ENCODE assay signal across 12 cellular contexts in the genomic region with DNA sequence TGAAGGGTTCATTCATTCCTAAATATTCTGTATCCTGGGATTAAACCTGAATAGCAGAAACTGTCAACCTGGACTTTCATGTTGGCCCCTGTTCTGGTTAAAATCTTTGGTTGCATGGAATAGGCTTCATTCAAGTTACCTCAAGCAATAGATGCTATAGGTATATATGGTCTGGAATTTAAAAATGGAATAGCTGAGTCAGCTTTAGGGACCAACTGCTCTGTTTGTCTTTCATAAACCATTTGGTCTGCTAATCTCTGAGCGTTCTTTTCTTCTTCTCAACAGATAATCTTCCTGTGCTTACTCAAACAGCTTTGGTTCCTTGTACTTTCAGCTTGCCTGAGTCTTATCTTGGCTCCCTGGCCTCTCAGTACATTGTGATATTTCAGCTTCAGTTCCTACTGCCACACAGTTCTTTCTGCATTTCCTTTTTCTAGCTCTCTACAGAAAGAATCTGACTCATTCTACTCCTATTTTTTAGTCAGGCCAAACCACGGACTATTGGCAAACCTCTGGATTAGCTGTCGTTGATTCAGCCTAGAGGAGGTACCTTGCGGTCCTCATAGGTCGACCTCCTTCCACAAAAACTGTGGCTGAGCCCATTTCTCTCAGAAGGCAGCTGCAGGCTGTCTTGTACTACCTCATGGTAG. TPM values are rescaled to one million over a fixed set of nuclear protein-coding genes. Genes with fewer than 3 reads are reported as not detected.
DNase-seq lines count a peak whose midpoint lies in the region; ATAC-seq and TF ChIP-seq lines count a peak whose summit lies in the region.
"Had no signal": no experiment of that assay in that cellular context is flagged by ENCODE, and none has a peak within 500 bp of the region (broad histone marks: within the 10 kb centered on the region; RNA-seq: fewer than 3 reads in every experiment).

No MANE protein-coding gene starts in this region.

- H3K27me3 Mint-ChIP-seq in H9 (ENCODE audit: low read depth): no peaks in the 10 kb centered on the region
- peaks cover 0 to 9% of the 10 kb centered on the region in 2 donors for H3K27me3 Mint-ChIP-seq in natural killer cell treated with Interleukin-12 subunit alpha and Interleukin-12 subunit beta and Interleukin-15 and Interleukin-18, amount 100 ng/mL, for 72 hours
- H3K27me3 Mint-ChIP-seq: activated B cell treated with CpG ODN at 0.5 μM for 24 hours had no signal

- H3K27ac ChIP-seq in H9 (ENCODE audit: insufficient read length, low read depth, low read length): peak overlapping the region; percentile 61

- H3K18ac ChIP-seq in H9 (ENCODE audit: insufficient read length, low read depth, low read length): no peak overlapping the region

- no peak for ATAC-seq in natural killer cell treated with Interleukin-12 subunit alpha and Interleukin-12 subunit beta and Interleukin-15 and Interleukin-18, amount 100 ng/mL, for 72 hours
- no peak for ATAC-seq in HG02623 (IDR thresholded peaks at IDR 0.05; ENCODE audit: unreplicated experiment)

- peaks cover 14% of the 10 kb centered on the region in 2 experiments for H3K4me1 Mint-ChIP-seq in H9
- H3K4me1 Mint-ChIP-seq in natural killer cell treated with Interleukin-12 subunit alpha and Interleukin-12 subunit beta and Interleukin-15 and Interleukin-18, amount 100 ng/mL, for 72 hours (ENCODE audit: low read depth in 2 of 2): peaks cover 0 to 4% of the 10 kb centered on the region in 2 donors
- H3K4me1 Mint-ChIP-seq: activated B cell treated with CpG ODN at 0.5 μM for 24 hours had no signal

- H3K23ac ChIP-seq in H9 (ENCODE audit: insufficient read length, low read depth, low read length): no peak overlapping the region

- no peaks in the 10 kb centered on the region for H3K23me2 ChIP-seq in H9 (ENCODE audit: insufficient read length, low read depth, low read length, poor library complexity, severe bottlenecking)

- no peak overlapping the region for H2AFZ ChIP-seq in H9 (ENCODE audit: low read length)

- H3K4me3 ChIP-seq in fibroblast of pulmonary artery (replicated peaks; ENCODE audit: low read depth, low read length) (no peak overlapping the region), skeletal muscle cell (ENCODE audit: low read depth, low read length) (no peak overlapping the region)

- H2BK5ac ChIP-seq in H9 (ENCODE audit: insufficient read length, low read length): no peak overlapping the region

- no peak overlapping the region for H3T11ph ChIP-seq in H9 (ENCODE audit: low read length)

- no CpG with 5 or more reads among the region's 5 CpGs for WGBS in H9 (ENCODE audit: extremely low coverage, insufficient read length, low lambda C conversion rate)

- H2BK120ac ChIP-seq in H9 (ENCODE audit: low read depth, low read length, poor library complexity, severe bottlenecking): no peak overlapping the region

- no peak overlapping the region for H4K91ac ChIP-seq in H9 (ENCODE audit: insufficient read length, low read depth, low read length)

- no peaks in the 10 kb centered on the region for H3K9me3 ChIP-seq in H9 (ENCODE audit: control insufficient read depth, low read depth, low read length)

- no peak overlapping the region for H3K4ac ChIP-seq in H9 (ENCODE audit: low read depth, low read length)

- H3K9ac ChIP-seq in H9 (ENCODE audit: extremely low read depth, insufficient read length, low read length): no peak overlapping the region

- no peak overlapping the region for H2BK20ac ChIP-seq in H9 (ENCODE audit: low read depth, low read length, poor library complexity, severe bottlenecking)

- H2AK5ac ChIP-seq in H9 (ENCODE audit: insufficient read length, low read length): no peak overlapping the region

- H3K4me1 ChIP-seq in H9 (ENCODE audit: insufficient read depth, low read length): peaks cover 7% of the 10 kb centered on the region

- H3K4me3 Mint-ChIP-seq in H9: no peak overlapping the region
- no peak overlapping the region for H3K4me3 Mint-ChIP-seq in natural killer cell treated with Interleukin-12 subunit alpha and Interleukin-12 subunit beta and Interleukin-15 and Interleukin-18, amount 100 ng/mL, for 72 hours
- H3K4me3 Mint-ChIP-seq: activated B cell treated with CpG ODN at 0.5 μM for 24 hours had no signal

- H3K36me3 Mint-ChIP-seq in H9 (ENCODE audit: insufficient read depth in 1 of 3, low read depth in 3 of 3): no peaks in the 10 kb centered on the region
- no peaks in the 10 kb centered on the region for H3K36me3 Mint-ChIP-seq in natural killer cell treated with Interleukin-12 subunit alpha and Interleukin-12 subunit beta and Interleukin-15 and Interleukin-18, amount 100 ng/mL, for 72 hours

- no peaks in the 10 kb centered on the region for H3K9me3 Mint-ChIP-seq in H9
- no peaks in the 10 kb centered on the region for H3K9me3 Mint-ChIP-seq in natural killer cell treated with Interleukin-12 subunit alpha and Interleukin-12 subunit beta and Interleukin-15 and Interleukin-18, amount 100 ng/mL, for 72 hours
- H3K9me3 Mint-ChIP-seq: activated B cell treated with CpG ODN at 0.5 μM for 24 hours had no signal

- H2BK15ac ChIP-seq in H9 (ENCODE audit: low read depth, low read length): no peak overlapping the region

- DNase-seq in H9: no peak
- DNase-seq in SKM-1 (lab: John Stamatoyannopoulos, UW; ENCODE audit: unreplicated experiment): peak; percentile 96
- peak; percentile 95 for DNase-seq in fibroblast of pulmonary artery (ENCODE audit: low read depth)
- peak; percentile 94 for DNase-seq in skeletal muscle cell (ENCODE audit: low read depth)
- DNase-seq in DMS53 treated with DMSO at 0.1 percent for 48 hours (lab: John Stamatoyannopoulos, UW; ENCODE audit: unreplicated experiment): no peak
- DNase-seq in natural killer cell treated with Interleukin-12 subunit alpha and Interleukin-12 subunit beta and Interleukin-15 and Interleukin-18, amount 100 ng/mL, for 72 hours (ENCODE audit: low spot score): no peak
- DNase-seq in activated CD4-positive, alpha-beta T cell treated with anti-CD3 and anti-CD28 coated beads, Interleukin-2, amount 50 U/mL, for 1 hour: no peak
- DNase-seq: activated B cell treated with CpG ODN at 0.5 μM for 24 hours, cerebellar nuclear complex, NCI-H1417 had no signal

- H3K56ac ChIP-seq in H9 (ENCODE audit: insufficient read length, low read depth, low read length): no peak overlapping the region

- no peaks in the 10 kb centered on the region for H3K79me1 ChIP-seq in H9 (ENCODE audit: insufficient read depth, low read depth, low read length, poor library complexity, severe bottlenecking)

- no peak overlapping the region for H4K5ac ChIP-seq in H9 (ENCODE audit: insufficient read length, low read depth, low read length)

- H3K79me2 ChIP-seq in H9 (ENCODE audit: insufficient read depth, low read length): no peaks in the 10 kb centered on the region

- no peak overlapping the region for H2BK12ac ChIP-seq in H9 (ENCODE audit: insufficient read length, low read depth, low read length)

- peak overlapping the region in 2 of 3 experiments; percentile 30 to 77; a peak in 4 of 7 replicates for H3K27ac Mint-ChIP-seq in H9
- no peak overlapping the region for H3K27ac Mint-ChIP-seq in natural killer cell treated with Interleukin-12 subunit alpha and Interleukin-12 subunit beta and Interleukin-15 and Interleukin-18, amount 100 ng/mL, for 72 hours
- H3K27ac Mint-ChIP-seq: activated B cell treated with CpG ODN at 0.5 μM for 24 hours had no signal

- TF ChIP-seq CTCF in H9 (conservative IDR thresholded peaks at IDR 0.05) (no peak), fibroblast of pulmonary artery (IDR thresholded peaks at IDR 0.05; ENCODE audit: low read length, missing control alignments) (no peak)

- no peak overlapping the region for H3K4me2 ChIP-seq in H9 (ENCODE audit: insufficient read depth, insufficient read length, low read length)

- H3K14ac ChIP-seq in H9 (ENCODE audit: insufficient read depth, low read length): no peak overlapping the region; the same call in 1 of the 2 replicates

- H4K8ac ChIP-seq in H9 (replicated peaks; ENCODE audit: insufficient read length, low read depth, low read length): no peak overlapping the region

- H4K20me1 ChIP-seq in H9 (ENCODE audit: control insufficient read depth, insufficient read depth, insufficient read length): no peaks in the 10 kb centered on the region

- no peaks in the 10 kb centered on the region for H3K27me3 ChIP-seq in H9 (ENCODE audit: insufficient read depth, low read length)

RNA-seq across cellular contexts. Expression of a gene that starts 35.9 kb away (rescaled TPM):
- not detected in 2 replicates for total RNA-seq in H9 (2021)
- total RNA-seq in natural killer cell treated with Interleukin-12 subunit alpha and Interleukin-12 subunit beta and Interleukin-15 and Interleukin-18, amount 100 ng/mL, for 72 hours: under 1 TPM in 1 of 2 donors, not detected in 1; 0.14 TPM
- total RNA-seq: activated B cell treated with CpG ODN at 0.5 μM for 24 hours, lung microvascular endothelial cell had no signal

Comparison
In these comparisons a context has a peak if more than half of its experiments do, and no peak if none do; other contexts are left out.
1. DNase-seq: peak in SKM-1 (single experiment), fibroblast of pulmonary artery (single experiment) and skeletal muscle cell (single experiment); none in H9 (single experiment), DMS53 treated with DMSO at 0.1 percent for 48 hours (single experiment), natural killer cell treated with Interleukin-12 subunit alpha and Interleukin-12 subunit beta and Interleukin-15 and Interleukin-18, amount 100 ng/mL, for 72 hours (single experiment) and activated CD4-positive, alpha-beta T cell treated with anti-CD3 and anti-CD28 coated beads, Interleukin-2, amount 50 U/mL, for 1 hour (single experiment).
2. H3K27ac Mint-ChIP-seq: peak in H9 (2 of 3); none in natural killer cell treated with Interleukin-12 subunit alpha and Interleukin-12 subunit beta and Interleukin-15 and Interleukin-18, amount 100 ng/mL, for 72 hours (0 of 2).